ENCODE assay signal across 17 cellular contexts in the genomic region with DNA sequence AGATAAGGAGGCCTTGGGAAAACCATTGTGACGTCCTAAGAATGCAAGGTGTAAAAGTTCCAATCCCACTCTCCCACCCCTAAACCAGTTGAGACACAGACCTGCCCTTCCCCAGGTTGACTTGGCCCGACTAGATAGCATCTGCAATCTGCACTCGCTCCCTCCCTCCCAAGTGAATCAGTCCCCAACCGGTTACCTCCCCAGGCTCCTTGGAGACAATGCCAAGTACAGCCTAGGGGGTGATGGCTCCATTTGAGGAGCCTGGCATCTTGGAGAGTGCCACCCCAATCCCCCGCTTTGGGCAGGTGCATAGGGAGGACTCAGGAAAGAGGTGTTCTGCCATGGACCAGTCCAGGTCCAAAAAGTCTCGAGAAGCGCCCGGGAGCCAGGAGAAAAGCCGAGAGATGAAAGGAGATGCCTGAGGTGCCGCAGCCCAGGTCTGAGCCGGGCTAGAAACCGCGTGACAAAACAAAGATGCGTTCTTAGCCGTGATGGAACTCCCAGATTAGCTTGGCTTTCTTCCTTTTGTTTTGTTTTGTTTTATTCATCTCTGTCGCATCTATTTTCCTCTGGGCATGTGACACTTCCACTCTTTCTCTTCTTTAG. TPM values are rescaled to one million over a fixed set of nuclear protein-coding genes. Genes with fewer than 3 reads are reported as not detected.
"Had no signal": no experiment of that assay in that cellular context is flagged by ENCODE, and none has a peak within 500 bp of the region (broad histone marks: within the 10 kb centered on the region; RNA-seq: fewer than 3 reads in every experiment).

No MANE protein-coding gene starts in this region.

- DNase-seq: activated CD4-positive, alpha-beta memory T cell treated with anti-CD3 and anti-CD28 coated beads for 36 hours; activated CD4-positive, alpha-beta T cell treated with anti-CD3 and anti-CD28 coated beads for 36 hours; activated naive CD4-positive, alpha-beta T cell; activated naive CD8-positive, alpha-beta T cell treated with anti-CD3 and anti-CD28 coated beads for 36 hours; caudate nucleus; erythroblast; gastrocnemius medialis; heart left ventricle; immature natural killer cell; naive thymus-derived CD8-positive, alpha-beta T cell; stimulated activated CD4-positive, alpha-beta T cell treated with anti-CD3 and anti-CD28 coated beads, Interleukin-2, amount 100 ng/mL, for 24 hours; stimulated activated naive CD4-positive, alpha-beta T cell treated with Interleukin-2 at 50 U/mL for 16 hours; WERI-Rb-1 had no signal

- H3K27ac ChIP-seq: gastrocnemius medialis, thoracic aorta, WERI-Rb-1 had no signal

- H3K4me3 ChIP-seq: gastrocnemius medialis, heart left ventricle, thoracic aorta had no signal

- H3K4me3 Mint-ChIP-seq: activated CD4-positive, alpha-beta memory T cell treated with anti-CD3 and anti-CD28 coated beads for 36 hours; activated CD4-positive, alpha-beta T cell treated with anti-CD3 and anti-CD28 coated beads for 36 hours; activated naive CD8-positive, alpha-beta T cell treated with anti-CD3 and anti-CD28 coated beads for 36 hours; immature natural killer cell had no signal

- H3K27me3 ChIP-seq: heart left ventricle, neutrophil had no signal

- H3K9me3 ChIP-seq: gastrocnemius medialis, heart left ventricle, neutrophil, thoracic aorta had no signal

- H3K9me3 Mint-ChIP-seq: activated CD4-positive, alpha-beta memory T cell treated with anti-CD3 and anti-CD28 coated beads for 36 hours; activated naive CD8-positive, alpha-beta T cell treated with anti-CD3 and anti-CD28 coated beads for 36 hours; immature natural killer cell; naive thymus-derived CD8-positive, alpha-beta T cell had no signal

- H3K27ac Mint-ChIP-seq: activated CD4-positive, alpha-beta memory T cell treated with anti-CD3 and anti-CD28 coated beads for 36 hours; activated CD4-positive, alpha-beta T cell treated with anti-CD3 and anti-CD28 coated beads for 36 hours; activated naive CD8-positive, alpha-beta T cell treated with anti-CD3 and anti-CD28 coated beads for 36 hours had no signal

- H3K36me3 Mint-ChIP-seq: activated CD4-positive, alpha-beta memory T cell treated with anti-CD3 and anti-CD28 coated beads for 36 hours; activated naive CD8-positive, alpha-beta T cell treated with anti-CD3 and anti-CD28 coated beads for 36 hours had no signal

- H3K27me3 Mint-ChIP-seq: activated CD4-positive, alpha-beta memory T cell treated with anti-CD3 and anti-CD28 coated beads for 36 hours; activated CD4-positive, alpha-beta T cell treated with anti-CD3 and anti-CD28 coated beads for 36 hours; activated naive CD8-positive, alpha-beta T cell treated with anti-CD3 and anti-CD28 coated beads for 36 hours; naive thymus-derived CD8-positive, alpha-beta T cell had no signal

- H3K36me3 ChIP-seq: gastrocnemius medialis, heart left ventricle, neutrophil, WERI-Rb-1 had no signal

RNA-seq across cellular contexts. Expression of a gene that starts 18.7 kb away (rescaled TPM):
- total RNA-seq: mesenteric fat pad had no signal

RNA-seq across cellular contexts. Expression of a gene that starts 28.2 kb away (rescaled TPM):
- total RNA-seq: activated CD4-positive, alpha-beta memory T cell treated with anti-CD3 and anti-CD28 coated beads for 36 hours; heart left ventricle; mesenteric fat pad; naive thymus-derived CD8-positive, alpha-beta T cell had no signal
- polyA plus RNA-seq: heart left ventricle; immature natural killer cell; liver; naive thymus-derived CD8-positive, alpha-beta T cell had no signal
